ENCODE assay signal across 8 cellular contexts in genomic region chr17:38704645-38705522, GRCh38. TPM values are rescaled to one million over a fixed set of nuclear protein-coding genes. Genes with fewer than 3 reads are reported as not detected.
DNase-seq lines count a peak whose midpoint lies in the region; ATAC-seq, FAIRE-seq and TF ChIP-seq lines count a peak whose summit lies in the region.

Gene MLLT6 (plus strand): TSS chr17:38705273. CDS start chr17:38705633, 360 bp downstream.

- H3K4me1 ChIP-seq in smooth muscle cell (ENCODE audit: low read depth) = peaks cover 12% of the 10 kb centered on the region

- under 1% methylated on average over 38 of the region's 98 CpGs for WGBS in smooth muscle cell (ENCODE audit: low lambda C conversion rate)

- peak within 1 kb of the TSS; percentile 90 for H3K9ac ChIP-seq in smooth muscle cell (ENCODE audit: low read depth)

- no peaks in the 10 kb centered on the region for H3K36me3 ChIP-seq in smooth muscle cell (ENCODE audit: low read depth)

- no peak for ATAC-seq in HG03520 (IDR thresholded peaks at IDR 0.05; ENCODE audit: unreplicated experiment)

- H4K20me1 ChIP-seq in smooth muscle cell (ENCODE audit: low read depth) = peaks cover 22% of the 10 kb centered on the region

- H3K9me3 ChIP-seq in smooth muscle cell (replicated peaks; ENCODE audit: low read depth) = no peaks in the 10 kb centered on the region

- H3K27ac ChIP-seq in smooth muscle cell (ENCODE audit: low read depth) = peak within 1 kb of the TSS; percentile 83

- no peak for TF ChIP-seq CTCF in smooth muscle cell (IDR thresholded peaks at IDR 0.05; ENCODE audit: borderline replicate concordance, insufficient read depth, poor library complexity, severe bottlenecking)

- no peak for FAIRE-seq in GM19239 (lab: Jason Lieb, UNC)

- H3K4me3 ChIP-seq in smooth muscle cell = peak within 1 kb of the TSS; percentile 98

- H3F3A ChIP-seq in smooth muscle cell (ENCODE audit: low read depth) = peaks cover 13% of the 10 kb centered on the region

- H3K4me2 ChIP-seq in smooth muscle cell = peak within 1 kb of the TSS; percentile 99

- H3K79me2 ChIP-seq in smooth muscle cell (ENCODE audit: low read depth) = no peaks in the 10 kb centered on the region

- DNase-seq in A172 (ENCODE audit: low spot score) = peak; percentile 68
- peak; percentile 80 for DNase-seq in GM19239 (ENCODE audit: insufficient read length, low spot score)
- DNase-seq in NCI-H226 = peak; percentile 51
- DNase-seq in activated CD4-positive, CD25-positive, alpha-beta regulatory T cell treated with anti-CD3 and anti-CD28 coated beads, Interleukin-2, amount 50 U/mL, for 72 hours = peak; percentile 68
- DNase-seq in cerebellar cortex (ENCODE audit: low spot score) = peak; percentile 82
- peak; percentile 74 for DNase-seq in iris pigment epithelial cell (ENCODE audit: low read depth)
- peak; percentile 48 for DNase-seq in smooth muscle cell (lab: John Stamatoyannopoulos, UW; ENCODE audit: unreplicated experiment)

- peak within 1 kb of the TSS; percentile 99 for H2AFZ ChIP-seq in smooth muscle cell (ENCODE audit: low read depth)

- no peaks in the 10 kb centered on the region for H3K27me3 ChIP-seq in smooth muscle cell (ENCODE audit: low read depth)

RNA-seq across cellular contexts. Expression of gene MLLT6, which starts in this region (rescaled TPM):
- 17.4 and 21.4 TPM in 2 replicates for total RNA-seq in A172 (2014; rRNA removed; shearing (Covaris generic))
- 11.2 and 12.4 TPM in 2 replicates for total RNA-seq in smooth muscle cell
- 4.6 and 8.1 TPM in 2 replicates for polyA plus RNA-seq in smooth muscle cell
